ENCODE assay signal across 9 cellular contexts in genomic region chr4:924107-925096, GRCh38. TPM values are rescaled to one million over a fixed set of nuclear protein-coding genes. Genes with fewer than 3 reads are reported as not detected.
DNase-seq lines count a peak whose midpoint lies in the region; ATAC-seq and TF ChIP-seq lines count a peak whose summit lies in the region.
"Had no signal": no experiment of that assay in that cellular context is flagged by ENCODE, and none has a peak within 500 bp of the region (broad histone marks: within the 10 kb centered on the region; RNA-seq: fewer than 3 reads in every experiment).

No MANE protein-coding gene starts in this region.

- H3K9me3 Mint-ChIP-seq in CD4-positive, alpha-beta T cell: no peaks in the 10 kb centered on the region

- ATAC-seq in CD4-positive, alpha-beta T cell (ENCODE audit: poor library complexity): peak; percentile 59
- ATAC-seq in GM21515 (IDR thresholded peaks at IDR 0.05; ENCODE audit: unreplicated experiment): peak; percentile 60
- peak; percentile 63 to 84 for ATAC-seq in right cardiac atrium
- ATAC-seq in GM21737 (IDR thresholded peaks at IDR 0.05; ENCODE audit: unreplicated experiment): no peak

- H3K9me3 ChIP-seq in CD4-positive, alpha-beta T cell (ENCODE audit: control insufficient read depth, low read length): no peaks in the 10 kb centered on the region
- H3K9me3 ChIP-seq in right cardiac atrium (ENCODE audit: control insufficient read depth, low read length): no peaks in the 10 kb centered on the region

- no peak overlapping the region for H3K4me3 ChIP-seq in right cardiac atrium (ENCODE audit: low read length)

- CTCF ChIA-PET in CD4-positive, alpha-beta T cell (lab: Charles Lee): no interaction called here

- no peaks in the 10 kb centered on the region for H3K27me3 ChIP-seq in CD4-positive, alpha-beta T cell (ENCODE audit: control insufficient read depth, insufficient read depth, low read length)
- H3K27me3 ChIP-seq in right cardiac atrium (ENCODE audit: control insufficient read depth, insufficient read depth): no peaks in the 10 kb centered on the region

- H3K4me3 Mint-ChIP-seq in CD4-positive, alpha-beta T cell: peak overlapping the region; percentile 55

- peak overlapping the region; percentile 72 for H3K27ac Mint-ChIP-seq in CD4-positive, alpha-beta T cell

- TF ChIP-seq CTCF in CD4-positive, alpha-beta T cell (IDR thresholded peaks at IDR 0.05): no peak

- no peaks in the 10 kb centered on the region for H3K27me3 Mint-ChIP-seq in CD4-positive, alpha-beta T cell

- no peak overlapping the region for H3K27ac ChIP-seq in CD4-positive, alpha-beta T cell (ENCODE audit: low read depth, low read length)
- H3K27ac ChIP-seq in right cardiac atrium (ENCODE audit: low read length): no peak overlapping the region
- H3K27ac ChIP-seq: parathyroid adenoma had no signal

- peaks cover 58% of the 10 kb centered on the region for H3K4me1 Mint-ChIP-seq in CD4-positive, alpha-beta T cell (ENCODE audit: low read depth)

- DNase-seq in CD4-positive, alpha-beta T cell: peak in 1 of 10 experiments; percentile 19
- peak; percentile 20 for DNase-seq in T-helper 22 cell (ENCODE audit: low read depth)
- DNase-seq in right cardiac atrium: peak in 2 of 3 donors; percentile 53 to 62
- DNase-seq in stimulated activated CD4-positive, alpha-beta T cell treated with anti-CD3 and anti-CD28 coated beads, Interleukin-4, amount 100 ng/mL, for 24 hours: no peak
- DNase-seq in NCI-H1930 (lab: John Stamatoyannopoulos, UW): no peak
- DNase-seq in GOT3 (lab: John Stamatoyannopoulos, UW): no peak

- 68% methylated on average over 18 of the region's 18 CpGs for WGBS in right cardiac atrium

- intact Hi-C loops in CD4-positive, alpha-beta T cell (cut with DNase I, micrococcal nuclease): no loop called here
- intact Hi-C loops in right cardiac atrium (cut with DNase I): no loop called here

- POLR2A ChIA-PET in CD4-positive, alpha-beta T cell (lab: Charles Lee): no interaction called here

- H3K4me1 ChIP-seq in right cardiac atrium (ENCODE audit: control insufficient read depth, insufficient read depth, low read length): no peaks in the 10 kb centered on the region
- H3K4me1 ChIP-seq: parathyroid adenoma had no signal

- peaks cover 21% of the 10 kb centered on the region for H3K36me3 Mint-ChIP-seq in CD4-positive, alpha-beta T cell (ENCODE audit: low read depth)

RNA-seq across cellular contexts. Expression of gene GAK, which starts 7.7 kb away (rescaled TPM):
- total RNA-seq in CD4-positive, alpha-beta T cell: 100 to 1,000 TPM; 130 to 131 TPM
- total RNA-seq in right cardiac atrium: 10 to 100 TPM; 35.5 to 40.2 (median 37.6) TPM
- 45.6 TPM for polyA plus RNA-seq in right cardiac atrium

RNA-seq across cellular contexts. Expression of gene TMEM175, which starts 7.9 kb away (rescaled TPM):
- total RNA-seq in CD4-positive, alpha-beta T cell: 10 to 100 TPM; 51.3 to 57.7 TPM
- total RNA-seq in right cardiac atrium: 10 to 100 TPM; 20.9 to 26.0 (median 23.0) TPM
- 31.1 TPM for polyA plus RNA-seq in right cardiac atrium

RNA-seq across cellular contexts. Expression of gene DGKQ, which starts 49.0 kb away (rescaled TPM):
- 10 to 100 TPM; 17.6 to 19.2 TPM for total RNA-seq in CD4-positive, alpha-beta T cell
- 1 to 10 TPM; 4.5 to 4.9 (median 4.6) TPM for total RNA-seq in right cardiac atrium
- polyA plus RNA-seq in right cardiac atrium: 3.6 TPM

Comparison
In these comparisons a context has a peak if more than half of its experiments do, and no peak if none do; other contexts are left out.
1. DNase-seq: peak in T-helper 22 cell (single experiment) and right cardiac atrium (2 of 3); none in stimulated activated CD4-positive, alpha-beta T cell treated with anti-CD3 and anti-CD28 coated beads, Interleukin-4, amount 100 ng/mL, for 24 hours (single experiment), NCI-H1930 (0 of 2) and GOT3 (single experiment).